In genomic region chr11:71449596-71449995, GRCh38 we compare ENCODE assay signal across 8 cellular contexts. TPM values are rescaled to one million over a fixed set of nuclear protein-coding genes. Genes with fewer than 3 reads are reported as not detected.
DNase-seq lines count a peak whose midpoint lies in the region; ATAC-seq and TF ChIP-seq lines count a peak whose summit lies in the region.

No MANE protein-coding gene starts in this region.

- H4K20me1 ChIP-seq in H9 (ENCODE audit: control insufficient read depth, insufficient read depth, insufficient read length): no peaks in the 10 kb centered on the region
- H4K20me1 ChIP-seq in fibroblast of lung (ENCODE audit: control insufficient read depth, extremely low read depth, insufficient read depth, low read length): no peaks in the 10 kb centered on the region

- no peak overlapping the region for H3K4ac ChIP-seq in H9 (ENCODE audit: low read depth, low read length)

- H2BK12ac ChIP-seq in H9 (ENCODE audit: insufficient read length, low read depth, low read length): no peak overlapping the region

- H4K91ac ChIP-seq in H9 (ENCODE audit: insufficient read length, low read depth, low read length): no peak overlapping the region

- H2BK15ac ChIP-seq in H9 (ENCODE audit: low read depth, low read length): no peak overlapping the region

- H3K27ac Mint-ChIP-seq in H9 (peak overlapping the region in 1 of 3 experiments; percentile 89; a peak in 3 of 7 replicates), T-helper 17 cell (peak overlapping the region; percentile 99)

- peaks cover 4% of the 10 kb centered on the region; the same call in 1 of the 2 replicates for H3K4me1 ChIP-seq in H9 (ENCODE audit: insufficient read depth, low read length)
- H3K4me1 ChIP-seq in fibroblast of lung (ENCODE audit: control insufficient read depth, extremely low read depth, insufficient read depth, low read length): peaks cover 6% of the 10 kb centered on the region

- H3K56ac ChIP-seq in H9 (ENCODE audit: insufficient read length, low read depth, low read length): no peak overlapping the region

- H3K9ac ChIP-seq in H9 (ENCODE audit: extremely low read depth, insufficient read length, low read length): peak overlapping the region; percentile 5
- no peak overlapping the region for H3K9ac ChIP-seq in fibroblast of lung (ENCODE audit: insufficient read depth, low read length)

- peaks cover 27% of the 10 kb centered on the region for H3K23me2 ChIP-seq in H9 (ENCODE audit: insufficient read length, low read depth, low read length, poor library complexity, severe bottlenecking)

- no peak overlapping the region for H2BK120ac ChIP-seq in H9 (ENCODE audit: low read depth, low read length, poor library complexity, severe bottlenecking)

- WGBS in H9 (ENCODE audit: extremely low coverage, insufficient read length, low lambda C conversion rate): no CpG with 5 or more reads among the region's 6 CpGs

- peaks cover 2% of the 10 kb centered on the region for H3K36me3 ChIP-seq in fibroblast of lung (ENCODE audit: control insufficient read depth, insufficient read depth, low read length)

- H3K4me3 Mint-ChIP-seq in H9 (peak overlapping the region; percentile 95), T-helper 17 cell (peak overlapping the region; percentile 95)

- DNase-seq in H9: no peak
- DNase-seq in T-helper 17 cell: no peak
- no peak for DNase-seq in fibroblast of lung (ENCODE audit: low read depth in 2 of 2)
- DNase-seq in retinal pigment epithelial cell (ENCODE audit: low read depth): no peak
- no peak for DNase-seq in stimulated activated naive CD4-positive, alpha-beta T cell treated with Interleukin-2 at 50 U/mL for 16 hours (lab: John Stamatoyannopoulos, UW)
- no peak for DNase-seq in superior temporal gyrus (ENCODE audit: extremely low spot score)
- DNase-seq in SKM-1 treated with dmso at 0.1 percent for 144 hours (lab: John Stamatoyannopoulos, UW; ENCODE audit: unreplicated experiment): no peak

- peaks cover 25 to 32% (median 25%) of the 10 kb centered on the region in 3 experiments for H3K36me3 Mint-ChIP-seq in H9 (ENCODE audit: insufficient read depth in 1 of 3, low read depth in 3 of 3)
- H3K36me3 Mint-ChIP-seq in T-helper 17 cell (ENCODE audit: low read depth): peaks cover 6% of the 10 kb centered on the region

- H3K4me3 ChIP-seq in fibroblast of lung (replicated peaks in 1 of 4; ENCODE audit: control extremely low read depth in 1 of 4, insufficient read depth in 1 of 4, low read depth in 3 of 4, low read length in 4 of 4) (peak overlapping the region; percentile 80 to 93 (median 90)), retinal pigment epithelial cell (ENCODE audit: low read length) (peak overlapping the region; percentile 92)

- no peak overlapping the region for H2BK20ac ChIP-seq in H9 (ENCODE audit: low read depth, low read length, poor library complexity, severe bottlenecking)

- H3K9me3 Mint-ChIP-seq in H9: peaks cover 3 to 4% of the 10 kb centered on the region in 2 experiments; a peak in 2 of 5 replicates

- TF ChIP-seq CTCF in H9 (conservative IDR thresholded peaks at IDR 0.05) (no peak), fibroblast of lung (conservative IDR thresholded peaks at IDR 0.05 in 1 of 2, IDR thresholded peaks at IDR 0.05 in 1 of 2; ENCODE audit: low read depth in 1 of 2, low read length in 2 of 2) (no peak), retinal pigment epithelial cell (conservative IDR thresholded peaks at IDR 0.05; ENCODE audit: low read depth, low read length) (no peak)

- H2AFZ ChIP-seq in H9 (ENCODE audit: low read length) (no peak overlapping the region), fibroblast of lung (ENCODE audit: low read length) (no peak overlapping the region)

- H3K27me3 ChIP-seq in H9 (ENCODE audit: insufficient read depth, low read length) (no peaks in the 10 kb centered on the region), fibroblast of lung (ENCODE audit: control insufficient read depth, insufficient read depth, low read length) (no peaks in the 10 kb centered on the region)

- H3K27me3 Mint-ChIP-seq in H9 (ENCODE audit: low read depth) (no peaks in the 10 kb centered on the region), T-helper 17 cell (no peaks in the 10 kb centered on the region)

- H3K79me1 ChIP-seq in H9 (ENCODE audit: insufficient read depth, low read depth, low read length, poor library complexity, severe bottlenecking): peaks cover 13% of the 10 kb centered on the region

- H2BK5ac ChIP-seq in H9 (ENCODE audit: insufficient read length, low read length): no peak overlapping the region

- H3K79me2 ChIP-seq in H9 (ENCODE audit: insufficient read depth, low read length) (peaks cover 10% of the 10 kb centered on the region; the same call in 1 of the 2 replicates), fibroblast of lung (ENCODE audit: control insufficient read depth, insufficient read depth, low read length) (peaks cover 14% of the 10 kb centered on the region)

- H3K23ac ChIP-seq in H9 (ENCODE audit: insufficient read length, low read depth, low read length): no peak overlapping the region

- no peak overlapping the region for H4K8ac ChIP-seq in H9 (replicated peaks; ENCODE audit: insufficient read length, low read depth, low read length)

- no peak overlapping the region for H3T11ph ChIP-seq in H9 (ENCODE audit: low read length)

- no peak overlapping the region for H3K14ac ChIP-seq in H9 (ENCODE audit: insufficient read depth, low read length)

- H3K27ac ChIP-seq in H9 (ENCODE audit: insufficient read length, low read depth, low read length): no peak overlapping the region
- H3K27ac ChIP-seq in fibroblast of lung (ENCODE audit: insufficient read depth, low read length): no peak overlapping the region

- H3K4me1 Mint-ChIP-seq in H9 (peaks cover 48 to 55% of the 10 kb centered on the region in 2 experiments), T-helper 17 cell (peaks cover 37% of the 10 kb centered on the region)

- H4K5ac ChIP-seq in H9 (ENCODE audit: insufficient read length, low read depth, low read length): no peak overlapping the region

- ATAC-seq in T-helper 17 cell: no peak
- no peak for ATAC-seq in HG02798 (IDR thresholded peaks at IDR 0.05; ENCODE audit: poor library complexity, unreplicated experiment)

- no peak overlapping the region for H3K18ac ChIP-seq in H9 (ENCODE audit: insufficient read length, low read depth, low read length)

- no peak overlapping the region for H2AK5ac ChIP-seq in H9 (ENCODE audit: insufficient read length, low read length)

- H3K9me3 ChIP-seq in H9 (ENCODE audit: control insufficient read depth, low read depth, low read length): no peaks in the 10 kb centered on the region
- H3K9me3 ChIP-seq in T-helper 17 cell (ENCODE audit: control insufficient read depth, low read length, poor library complexity, severe bottlenecking): no peaks in the 10 kb centered on the region
- no peaks in the 10 kb centered on the region for H3K9me3 ChIP-seq in fibroblast of lung (ENCODE audit: control insufficient read depth, insufficient read depth, low read depth, low read length)

- H3K4me2 ChIP-seq in H9 (ENCODE audit: insufficient read depth, insufficient read length, low read length) (peak overlapping the region; percentile 87), fibroblast of lung (ENCODE audit: extremely low read depth, insufficient read depth, low read length) (peak overlapping the region; percentile 95)

RNA-seq across cellular contexts. Expression of gene DHCR7, which starts 1.4 kb away (rescaled TPM):
- total RNA-seq in H9 (2021): 117 and 124 TPM in 2 replicates
- 10 to 100 TPM; 16.8 to 26.7 TPM for total RNA-seq in T-helper 17 cell
- 48.5 and 148 TPM in 2 replicates for total RNA-seq in fibroblast of lung
- 64.6 and 90.8 TPM in 2 replicates for polyA plus RNA-seq in fibroblast of lung
- 98.2 and 135 TPM in 2 replicates for polyA plus RNA-seq in fibroblast of lung (2012)
- 472 and 515 TPM in 2 replicates for polyA minus RNA-seq in fibroblast of lung (ENCODE audit: low replicate concordance)

RNA-seq across cellular contexts. Expression of gene NADSYN1, which starts 3.4 kb away (rescaled TPM):
- total RNA-seq in H9 (2021) (42.0 and 44.2 TPM in 2 replicates), T-helper 17 cell (100 to 1,000 TPM in 1 of 2 donors, 10 to 100 TPM in 1; 99.7 to 114 TPM), fibroblast of lung (81.7 and 84.5 TPM in 2 replicates)
- 22.0 and 23.1 TPM in 2 replicates for polyA plus RNA-seq in fibroblast of lung
- 31.6 and 31.9 TPM in 2 replicates for polyA plus RNA-seq in fibroblast of lung (2012)
- 105 TPM in 2 replicates for polyA minus RNA-seq in fibroblast of lung (ENCODE audit: low replicate concordance)
